In genomic region chr11:62727007-62727832, GRCh38 we compare ENCODE assay signal across 8 cellular contexts. TPM values are rescaled to one million over a fixed set of nuclear protein-coding genes. Genes with fewer than 3 reads are reported as not detected.
DNase-seq lines count a peak whose midpoint lies in the region; ATAC-seq and TF ChIP-seq lines count a peak whose summit lies in the region.

TSS of gene HNRNPUL2 (minus strand) at chr11:62727457. CDS start at chr11:62727156, 301 bp downstream.

- CTCF ChIA-PET in GM10248 (lab: Yijun Ruan, JAX): interaction anchor here (1.0 to 5.7 kb wide), 8 partner anchors 12 to 154 kb away, joined by 3 to 24 read pairs (median 5); partner anchors contain the start of genes SLC3A2, TAF6L, TMEM179B and ZBTB3

- H3K27ac ChIP-seq in osteoblast (ENCODE audit: low read depth, low read length): peak within 1 kb of the TSS; percentile 87
- H3K27ac ChIP-seq in thoracic aorta: peak within 1 kb of the TSS; percentile 94 to 95

- H3K4me1 ChIP-seq in osteoblast (ENCODE audit: insufficient read depth, low read length) (peaks cover 19% of the 10 kb centered on the region), thoracic aorta (ENCODE audit: control insufficient read depth in 1 of 2, low read depth in 2 of 2) (peaks cover 29 to 53% of the 10 kb centered on the region in 2 donors)

- DNase-seq in GM10248 (ENCODE audit: extremely low spot score) (peak; percentile 98), NCI-H1092 (lab: John Stamatoyannopoulos, UW) (peak; percentile 100), glomerular endothelial cell (ENCODE audit: extremely low read depth, low read depth, low spot score) (peak; percentile 85), osteoblast (ENCODE audit: insufficient read length, low spot score, missing footprints) (peak; percentile 99), thoracic aorta (ENCODE audit: low spot score) (peak; percentile 90)

- peak within 1 kb of the TSS; percentile 87 for H3K4me2 ChIP-seq in osteoblast (ENCODE audit: insufficient read depth, low read length)

- H3K27me3 ChIP-seq in osteoblast (ENCODE audit: insufficient read depth, low read length) (no peaks in the 10 kb centered on the region), thoracic aorta (replicated peaks; ENCODE audit: insufficient read depth) (no peaks in the 10 kb centered on the region)

- ATAC-seq in HG02588 (IDR thresholded peaks at IDR 0.05; ENCODE audit: unreplicated experiment) (peak; percentile 69), SK-N-SH treated with all-trans-retinoic acid at 6 μM for 48 hours (peak; percentile 86), thoracic aorta (ENCODE audit: insufficient number of reproducible peaks, low FRiP score, low read depth) (peak; percentile 90)

- TF ChIP-seq CTCF in GM10248 (IDR thresholded peaks at IDR 0.05; ENCODE audit: control extremely low read depth, extremely low read depth, low read depth, missing control alignments): no peak
- TF ChIP-seq CTCF in osteoblast (IDR thresholded peaks at IDR 0.05; ENCODE audit: extremely low read depth, low read depth, low read length): no peak
- TF ChIP-seq CTCF in thoracic aorta (IDR thresholded peaks at IDR 0.05): no peak

- POLR2A ChIA-PET in GM10248 (lab: Yijun Ruan, JAX): interaction anchor here (0.6 to 2.1 kb wide), 15 partner anchors 12 to 153 kb away, joined by 3 to 21 read pairs (median 5); partner anchors contain the start of genes BSCL2, C11orf98, CSKMT and EEF1G

- peaks cover 50% of the 10 kb centered on the region for H3K4me1 Mint-ChIP-seq in activated naive CD4-positive, alpha-beta T cell treated with anti-CD3 and anti-CD28 coated beads, Interleukin-2, amount 50 U/mL, for 24 hours

- no peaks in the 10 kb centered on the region for H3K27me3 Mint-ChIP-seq in activated naive CD4-positive, alpha-beta T cell treated with anti-CD3 and anti-CD28 coated beads, Interleukin-2, amount 50 U/mL, for 24 hours

- peaks cover 33% of the 10 kb centered on the region for H4K20me1 ChIP-seq in osteoblast (ENCODE audit: insufficient read depth, low read length)

- H3K4me3 Mint-ChIP-seq in activated naive CD4-positive, alpha-beta T cell treated with anti-CD3 and anti-CD28 coated beads, Interleukin-2, amount 50 U/mL, for 24 hours: peak within 1 kb of the TSS; percentile 97

- H3K79me2 ChIP-seq in osteoblast (ENCODE audit: insufficient read depth, low read length): peaks cover 77% of the 10 kb centered on the region

- no peaks in the 10 kb centered on the region for H3K9me3 Mint-ChIP-seq in activated naive CD4-positive, alpha-beta T cell treated with anti-CD3 and anti-CD28 coated beads, Interleukin-2, amount 50 U/mL, for 24 hours

- peaks cover 25% of the 10 kb centered on the region for H3K36me3 Mint-ChIP-seq in activated naive CD4-positive, alpha-beta T cell treated with anti-CD3 and anti-CD28 coated beads, Interleukin-2, amount 50 U/mL, for 24 hours

- peak within 1 kb of the TSS; percentile 97 for H3K27ac Mint-ChIP-seq in activated naive CD4-positive, alpha-beta T cell treated with anti-CD3 and anti-CD28 coated beads, Interleukin-2, amount 50 U/mL, for 24 hours

- peak within 1 kb of the TSS; percentile 97 for H2AFZ ChIP-seq in osteoblast (ENCODE audit: low read length)

- H3K9me3 ChIP-seq in osteoblast (ENCODE audit: low read depth, low read length): no peaks in the 10 kb centered on the region
- H3K9me3 ChIP-seq in thoracic aorta: no peaks in the 10 kb centered on the region

- H3K36me3 ChIP-seq in osteoblast (ENCODE audit: insufficient read depth, low read length): peaks cover 23% of the 10 kb centered on the region
- H3K36me3 ChIP-seq in thoracic aorta: peaks cover 26% of the 10 kb centered on the region

- peak within 1 kb of the TSS; percentile 98 for H3K4me3 ChIP-seq in osteoblast (ENCODE audit: insufficient read depth, low read length)
- peak within 1 kb of the TSS; percentile 97 for H3K4me3 ChIP-seq in thoracic aorta

TF ChIP-seq in SK-N-SH treated with all-trans-retinoic acid at 6 μM for 48 hours, 23 proteins besides CTCF, POLR2A, EP300 and RAD21:
- TF ChIP-seq ISL1 (CRISPR knock-in tag; IDR thresholded peaks at IDR 0.05): no peak
- TF ChIP-seq RARB (CRISPR knock-in tag; IDR thresholded peaks at IDR 0.05): no peak
- TF ChIP-seq ZNF8 (CRISPR knock-in tag; IDR thresholded peaks at IDR 0.05): no peak
- TF ChIP-seq TSHZ2 (CRISPR knock-in tag; IDR thresholded peaks at IDR 0.05): no peak; the same call in 1 of the 2 replicates
- no peak for TF ChIP-seq SNAI2 (CRISPR knock-in tag; IDR thresholded peaks at IDR 0.05)
- TF ChIP-seq CSDC2 (CRISPR knock-in tag; IDR thresholded peaks at IDR 0.05): no peak
- no peak for TF ChIP-seq PATZ1 (CRISPR knock-in tag; IDR thresholded peaks at IDR 0.05; ENCODE audit: borderline replicate concordance)

RNA-seq across cellular contexts. Expression of gene HNRNPUL2, which starts in this region (rescaled TPM):
- 13.2 and 23.6 TPM in 2 replicates for total RNA-seq in glomerular endothelial cell
- 13.0 and 18.8 TPM in 2 replicates for total RNA-seq in osteoblast
- 10 to 100 TPM; 21.3 to 41.8 TPM for total RNA-seq in thoracic aorta

Comparison
In these comparisons a context has a peak if more than half of its experiments do, and no peak if none do; other contexts are left out.
1. Peak in every context shown above with its lines: DNase-seq, ATAC-seq, H3K4me3 ChIP-seq and H3K27ac ChIP-seq.